ENCODE assay signal across 8 cellular contexts in genomic region chr14:26598081-26598671, GRCh38. TPM values are rescaled to one million over a fixed set of nuclear protein-coding genes. Genes with fewer than 3 reads are reported as not detected.
DNase-seq lines count a peak whose midpoint lies in the region; ATAC-seq and TF ChIP-seq lines count a peak whose summit lies in the region.

No MANE protein-coding gene starts in this region.

- H3K36me3 ChIP-seq in A673 (ENCODE audit: insufficient read depth, low read length, poor library complexity, severe bottlenecking) (no peaks in the 10 kb centered on the region), HEK293 (ENCODE audit: control insufficient read depth in 2 of 2, insufficient read depth in 1 of 2, low read length in 2 of 2) (no peaks in the 10 kb centered on the region), left ventricle myocardium inferior (no peaks in the 10 kb centered on the region), ovary (no peaks in the 10 kb centered on the region)

- no peak for ATAC-seq in GM21576 (IDR thresholded peaks at IDR 0.05; ENCODE audit: unreplicated experiment)

- BruUV-seq in A673 (replicated peaks; lab: Mats Ljungman, UMichigan): no TSS peak

- no peaks in the 10 kb centered on the region for H3K36me3 Mint-ChIP-seq in activated naive CD4-positive, alpha-beta T cell treated with anti-CD3 and anti-CD28 coated beads, Interleukin-2, amount 10 ng/mL, durations not matched to agents 7 days and 5 days

- intact Hi-C loops in A673 (cut with micrococcal nuclease; ENCODE audit: unreplicated experiment) (loop anchor here (5.0 kb wide), 1 partner anchor 206 kb away; no protein-coding TSS in a partner anchor), left ventricle myocardium inferior (cut with micrococcal nuclease) (no loop called here), ovary (cut with DNase I) (no loop called here)

- 0% methylated on average over 43 to 54 of the region's 54 CpGs for WGBS in ovary, 3 donors

- TF ChIP-seq CTCF in A673 (conservative IDR thresholded peaks at IDR 0.05; ENCODE audit: low read depth, low read length) (no peak), HEK293 (tag by site-specific recombination; IDR thresholded peaks at IDR 0.05) (no peak), left ventricle myocardium inferior (IDR thresholded peaks at IDR 0.05; ENCODE audit: borderline replicate concordance) (no peak), ovary (IDR thresholded peaks at IDR 0.05) (no peak)

- H3K27me3 ChIP-seq in A673 (replicated peaks; ENCODE audit: insufficient read depth, low read depth, low read length, poor library complexity): peaks cover 15% of the 10 kb centered on the region
- peaks cover 51% of the 10 kb centered on the region for H3K27me3 ChIP-seq in left ventricle myocardium inferior (ENCODE audit: low read depth)
- H3K27me3 ChIP-seq in ovary: no peaks in the 10 kb centered on the region

- no peaks in the 10 kb centered on the region for H3K9me3 ChIP-seq in A673 (ENCODE audit: low read depth, low read length, poor library complexity, severe bottlenecking)
- H3K9me3 ChIP-seq in HEK293 (ENCODE audit: control insufficient read depth, insufficient read depth, low read depth, low read length): no peaks in the 10 kb centered on the region
- no peaks in the 10 kb centered on the region for H3K9me3 ChIP-seq in left ventricle myocardium inferior (replicated peaks)
- no peaks in the 10 kb centered on the region for H3K9me3 ChIP-seq in ovary

- peaks cover 28% of the 10 kb centered on the region for H3K27me3 Mint-ChIP-seq in activated naive CD4-positive, alpha-beta T cell treated with anti-CD3 and anti-CD28 coated beads, Interleukin-2, amount 10 ng/mL, durations not matched to agents 7 days and 5 days

- TF ChIP-seq POLR2A in ovary (IDR thresholded peaks at IDR 0.05): no peak

- H3K4me3 Mint-ChIP-seq in activated naive CD4-positive, alpha-beta T cell treated with anti-CD3 and anti-CD28 coated beads, Interleukin-2, amount 10 ng/mL, durations not matched to agents 7 days and 5 days: no peak overlapping the region

- DNase-seq in A673 (ENCODE audit: low spot score) (peak; percentile 89), NCI-H345 treated with DMSO at 0.1 percent for 48 hours (lab: John Stamatoyannopoulos, UW; ENCODE audit: unreplicated experiment) (peak; percentile 79), amygdala (lab: John Stamatoyannopoulos, UW) (peak; percentile 9 to 98 (median 93)), left ventricle myocardium inferior (peak; percentile 78), ovary (peak; percentile 90 to 94 (median 91))
- DNase-seq in activated naive CD4-positive, alpha-beta T cell treated with anti-CD3 and anti-CD28 coated beads, Interleukin-2, amount 10 ng/mL, durations not matched to agents 7 days and 5 days: no peak

- peaks cover 2% of the 10 kb centered on the region for H3K9me3 Mint-ChIP-seq in activated naive CD4-positive, alpha-beta T cell treated with anti-CD3 and anti-CD28 coated beads, Interleukin-2, amount 10 ng/mL, durations not matched to agents 7 days and 5 days

- POLR2A ChIA-PET in A673 (lab: Charles Lee; ENCODE audit: low non-redundant PET): no interaction called here
- POLR2A ChIA-PET in HEK293 (lab: Yijun Ruan, JAX): no interaction called here

- peaks cover 21% of the 10 kb centered on the region for H3K4me1 ChIP-seq in A673 (ENCODE audit: insufficient read depth, low read length, poor library complexity, severe bottlenecking)
- H3K4me1 ChIP-seq in HEK293 (ENCODE audit: control insufficient read depth, insufficient read depth, low read length): no peaks in the 10 kb centered on the region
- H3K4me1 ChIP-seq in left ventricle myocardium inferior: peaks cover 15% of the 10 kb centered on the region
- H3K4me1 ChIP-seq in ovary (ENCODE audit: insufficient read depth): no peaks in the 10 kb centered on the region

- peaks cover 2% of the 10 kb centered on the region for H3K4me1 Mint-ChIP-seq in activated naive CD4-positive, alpha-beta T cell treated with anti-CD3 and anti-CD28 coated beads, Interleukin-2, amount 10 ng/mL, durations not matched to agents 7 days and 5 days

- no peak for TF ChIP-seq EP300 in ovary (IDR thresholded peaks at IDR 0.05)

- H3K27ac ChIP-seq in A673 (ENCODE audit: low read depth, low read length, poor library complexity, severe bottlenecking): peak overlapping the region; percentile 43
- H3K27ac ChIP-seq in HEK293 (ENCODE audit: extremely low read depth, low read depth, low read length): no peak overlapping the region
- peak overlapping the region; percentile 81 for H3K27ac ChIP-seq in left ventricle myocardium inferior (replicated peaks)
- peak overlapping the region; percentile 82 to 91 for H3K27ac ChIP-seq in ovary

- H3K4me3 ChIP-seq in A673 (ENCODE audit: low read depth, low read length, poor library complexity, severe bottlenecking) (peak overlapping the region; percentile 78), HEK293 (ENCODE audit: low read depth, low read length) (peak overlapping the region; percentile 79), left ventricle myocardium inferior (peak overlapping the region; percentile 73), ovary (peak overlapping the region; percentile 76)

- no peak overlapping the region for H3K27ac Mint-ChIP-seq in activated naive CD4-positive, alpha-beta T cell treated with anti-CD3 and anti-CD28 coated beads, Interleukin-2, amount 10 ng/mL, durations not matched to agents 7 days and 5 days

- CTCF ChIA-PET in A673 (lab: Charles Lee) (no interaction called here), HEK293 (lab: Yijun Ruan, JAX) (no interaction called here)
- CTCF ChIA-PET in activated naive CD4-positive, alpha-beta T cell treated with anti-CD3 and anti-CD28 coated beads, Interleukin-2, amount 10 ng/mL, durations not matched to agents 7 days and 5 days (lab: Charles Lee): no interaction called here

TF ChIP-seq in HEK293, 187 proteins besides CTCF, POLR2A, EP300 and RAD21 (continues in another document):
- TF ChIP-seq ZNF830 (tag by site-specific recombination; IDR thresholded peaks at IDR 0.05; ENCODE audit: low read depth): no peak
- TF ChIP-seq ZNF76 (tag by site-specific recombination; IDR thresholded peaks at IDR 0.05; ENCODE audit: borderline replicate concordance, low read depth): no peak
- no peak for TF ChIP-seq ZNF596 (tag by site-specific recombination; IDR thresholded peaks at IDR 0.05)
- TF ChIP-seq ZFP41 (tag by site-specific recombination; IDR thresholded peaks at IDR 0.05; ENCODE audit: borderline replicate concordance): no peak
- TF ChIP-seq KLF8 (tag by site-specific recombination; IDR thresholded peaks at IDR 0.05): no peak
- TF ChIP-seq ZNF302 (tag by site-specific recombination; IDR thresholded peaks at IDR 0.05; ENCODE audit: low read depth): no peak
- no peak for TF ChIP-seq ZBTB20 (tag by site-specific recombination; IDR thresholded peaks at IDR 0.05)
- TF ChIP-seq ZBTB26 (tag by site-specific recombination; optimal IDR thresholded peaks at IDR 0.05): peak; percentile 54
- no peak for TF ChIP-seq PRDM4 (tag by site-specific recombination; IDR thresholded peaks at IDR 0.05)
- TF ChIP-seq KLF16 (tag by site-specific recombination; IDR thresholded peaks at IDR 0.05): 0 out of 2 replicates have a peak, but pooled peaks have one; percentile 47
- 0 out of 2 replicates have a peak, but pooled peaks have one; percentile 30 for TF ChIP-seq ZBTB6 (tag by site-specific recombination; IDR thresholded peaks at IDR 0.05)
- no peak for TF ChIP-seq WT1 (tag by site-specific recombination; IDR thresholded peaks at IDR 0.05)
- TF ChIP-seq KLF10 (tag by site-specific recombination; IDR thresholded peaks at IDR 0.05): no peak
- TF ChIP-seq GLIS2 (tag by site-specific recombination; IDR thresholded peaks at IDR 0.05): peak; percentile 53; the same call in 1 of the 2 replicates
- 0 out of 2 replicates have a peak, but pooled peaks have one; percentile 29 for TF ChIP-seq ZEB2 (tag by site-specific recombination; IDR thresholded peaks at IDR 0.05)

RNA-seq across cellular contexts. Expression of gene NOVA1, which starts 0.3 kb away (rescaled TPM):
- 13.4 and 16.0 TPM in 2 replicates for total RNA-seq in A673 (2021)
- 3.7 TPM for total RNA-seq in left ventricle myocardium inferior
- total RNA-seq in ovary: 1 to 10 TPM; 3.9 to 9.8 (median 7.4) TPM
- 10 to 100 TPM in 1 of 2 donors, 1 to 10 TPM in 1; 4.0 to 11.7 TPM for polyA plus RNA-seq in ovary
